ENCODE assay signal across 16 cellular contexts in the genomic region with DNA sequence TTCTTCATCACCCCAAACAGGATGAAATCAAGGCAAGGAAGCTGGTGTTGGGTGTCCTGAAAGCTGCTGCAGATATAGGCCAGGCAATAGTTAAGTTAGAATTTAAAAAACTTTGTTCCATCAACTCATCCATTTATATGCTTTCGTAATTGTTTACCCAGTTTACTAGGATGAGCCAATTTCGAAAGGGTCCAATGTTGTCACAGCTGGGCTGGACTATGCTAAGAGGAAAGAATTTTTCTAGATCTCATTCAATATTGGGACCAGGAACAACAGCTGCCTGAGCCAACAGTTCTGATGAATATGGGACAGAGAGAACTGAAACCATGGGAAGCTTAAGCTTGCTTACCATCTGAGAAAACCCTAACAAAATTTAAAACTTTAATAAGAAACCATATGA. TPM values are rescaled to one million over a fixed set of nuclear protein-coding genes. Genes with fewer than 3 reads are reported as not detected.
A peak's percentile ranks its signal among the peaks of the same experiment; 100 is the strongest.
DNase-seq lines count a peak whose midpoint lies in the region; ATAC-seq and TF ChIP-seq lines count a peak whose summit lies in the region.
"Had no signal": no experiment of that assay in that cellular context is flagged by ENCODE, and none has a peak within 500 bp of the region (broad histone marks: within the 10 kb centered on the region; RNA-seq: fewer than 3 reads in every experiment).

No MANE protein-coding gene starts in this region.

- H3K9me3 ChIP-seq in skeletal muscle tissue (ENCODE audit: control insufficient read depth in 3 of 3, low read length in 3 of 3) (no peaks in the 10 kb centered on the region), spleen (no peaks in the 10 kb centered on the region)

- no peak overlapping the region for H3K4me3 Mint-ChIP-seq in T-helper 2 cell treated with Interferon-gamma antibody and Interleukin-4, amounts not matched to agents 5 μg/mL and 100 μg/mL, for 36 hours
- H3K4me3 Mint-ChIP-seq: stimulated activated naive CD8-positive, alpha-beta T cell treated with anti-CD3 and anti-CD28 coated beads, Interleukin-15, Interleukin-2, amounts not matched to agents 100 ng/mL and 50 ng/mL, for 24 hours had no signal

- peak; percentile 51 for DNase-seq in CD1c-positive myeloid dendritic cell (ENCODE audit: extremely low spot score)
- peak; percentile 31 to 65 for DNase-seq in cardiac fibroblast (ENCODE audit: low read depth in 2 of 2)
- DNase-seq in left lobe of liver (ENCODE audit: low spot score): peak; percentile 80
- no peak for DNase-seq in spleen
- no peak for DNase-seq in T-helper 2 cell treated with Interferon-gamma antibody and Interleukin-4, amounts not matched to agents 5 μg/mL and 100 μg/mL, for 36 hours (ENCODE audit: low spot score)
- DNase-seq in NCI-H2227 treated with DMSO at 0.1 percent for 48 hours (lab: John Stamatoyannopoulos, UW): no peak
- DNase-seq: anterior cingulate cortex, foreskin melanocyte, NCI-H2029 treated with DMSO at 0.1 percent for 48 hours, NCI-H82, retina, SHP77 treated with DMSO at 0.1 percent for 48 hours had no signal

- H3K27ac ChIP-seq in skeletal muscle tissue (ENCODE audit: low read depth, low read length) (peak overlapping the region; percentile 28), spleen (peak overlapping the region in 4 of 8 donors; percentile 19 to 49 (median 44))
- H3K27ac ChIP-seq: KMS-11 had no signal

- H3K27me3 ChIP-seq in skeletal muscle tissue (ENCODE audit: control insufficient read depth in 3 of 3, insufficient read depth in 3 of 3, low read length in 3 of 3) (no peaks in the 10 kb centered on the region), spleen (replicated peaks in 1 of 7) (no peaks in the 10 kb centered on the region)

- H3K9me3 Mint-ChIP-seq in T-helper 2 cell treated with Interferon-gamma antibody and Interleukin-4, amounts not matched to agents 5 μg/mL and 100 μg/mL, for 36 hours: no peaks in the 10 kb centered on the region
- H3K9me3 Mint-ChIP-seq: stimulated activated naive CD8-positive, alpha-beta T cell treated with anti-CD3 and anti-CD28 coated beads, Interleukin-15, Interleukin-2, amounts not matched to agents 100 ng/mL and 50 ng/mL, for 24 hours had no signal

- no peak for TF ChIP-seq POLR2A in spleen (IDR thresholded peaks at IDR 0.05)

- whole genome bisulfite sequencing in spleen, 5 donors: 51 to 79% (median 73%) methylated on average over 2 of the region's 2 CpGs

- no peak overlapping the region for H3K4me3 ChIP-seq in cardiac fibroblast (replicated peaks in 1 of 2; ENCODE audit: low read depth in 2 of 2, low read length in 2 of 2)
- H3K4me3 ChIP-seq in skeletal muscle tissue (ENCODE audit: low read length in 3 of 3): no peak overlapping the region
- H3K4me3 ChIP-seq in spleen: no peak overlapping the region

- ATAC-seq in left lobe of liver (peak; percentile 71), HG03196 (IDR thresholded peaks at IDR 0.05; ENCODE audit: unreplicated experiment) (no peak)

- H3K27me3 Mint-ChIP-seq in T-helper 2 cell treated with Interferon-gamma antibody and Interleukin-4, amounts not matched to agents 5 μg/mL and 100 μg/mL, for 36 hours (ENCODE audit: low read depth): no peaks in the 10 kb centered on the region
- H3K27me3 Mint-ChIP-seq: stimulated activated naive CD8-positive, alpha-beta T cell treated with anti-CD3 and anti-CD28 coated beads, Interleukin-15, Interleukin-2, amounts not matched to agents 100 ng/mL and 50 ng/mL, for 24 hours had no signal

- peaks cover 8% of the 10 kb centered on the region for H3K4me1 Mint-ChIP-seq in T-helper 2 cell treated with Interferon-gamma antibody and Interleukin-4, amounts not matched to agents 5 μg/mL and 100 μg/mL, for 36 hours (ENCODE audit: low read depth)

- peaks cover 22 to 33% (median 30%) of the 10 kb centered on the region in 3 donors for H3K4me1 ChIP-seq in skeletal muscle tissue (ENCODE audit: control insufficient read depth in 3 of 3, insufficient read depth in 3 of 3, low read length in 3 of 3)
- peaks cover 0 to 35% (median 19%) of the 10 kb centered on the region in 6 donors for H3K4me1 ChIP-seq in spleen

- no peaks in the 10 kb centered on the region for H3K36me3 Mint-ChIP-seq in T-helper 2 cell treated with Interferon-gamma antibody and Interleukin-4, amounts not matched to agents 5 μg/mL and 100 μg/mL, for 36 hours (ENCODE audit: low read depth)

- H3K27ac Mint-ChIP-seq in T-helper 2 cell treated with Interferon-gamma antibody and Interleukin-4, amounts not matched to agents 5 μg/mL and 100 μg/mL, for 36 hours: no peak overlapping the region
- H3K27ac Mint-ChIP-seq: stimulated activated naive CD8-positive, alpha-beta T cell treated with anti-CD3 and anti-CD28 coated beads, Interleukin-15, Interleukin-2, amounts not matched to agents 100 ng/mL and 50 ng/mL, for 24 hours had no signal

- intact Hi-C loops in spleen (cut with DNase I; ENCODE audit: low total_unique reads): no loop called here

- H3K36me3 ChIP-seq in skeletal muscle tissue (ENCODE audit: control insufficient read depth in 3 of 3, insufficient read depth in 3 of 3, low read length in 3 of 3) (no peaks in the 10 kb centered on the region), spleen (no peaks in the 10 kb centered on the region)

- TF ChIP-seq CTCF in cardiac fibroblast (IDR thresholded peaks at IDR 0.05; ENCODE audit: low read depth, low read length) (no peak), spleen (IDR thresholded peaks at IDR 0.05 in 8 of 11, conservative IDR thresholded peaks at IDR 0.05 in 3 of 11) (no peak)

- no peak overlapping the region for H3K9ac ChIP-seq in skeletal muscle tissue (ENCODE audit: low read depth in 1 of 3, low read length in 3 of 3)
- H3K9ac ChIP-seq: KMS-11 had no signal

RNA-seq across cellular contexts. Expression of a gene that starts 21.6 kb away (rescaled TPM):
- total RNA-seq in left lobe of liver (31.7 TPM), skeletal muscle tissue (90.3 TPM), spleen (100 to 1,000 TPM in 4 of 7 donors, 10 to 100 TPM in 3; 97.9 to 140 (median 103) TPM)
- 10 to 100 TPM; 17.4 to 23.2 (median 22.8) TPM for polyA plus RNA-seq in spleen

Comparison
In these comparisons a context has a peak if more than half of its experiments do, and no peak if none do; other contexts are left out.
1. DNase-seq: peak in CD1c-positive myeloid dendritic cell (single experiment), cardiac fibroblast (2 of 2) and left lobe of liver (single experiment); none in spleen (single experiment), T-helper 2 cell treated with Interferon-gamma antibody and Interleukin-4, amounts not matched to agents 5 μg/mL and 100 μg/mL, for 36 hours (single experiment) and NCI-H2227 treated with DMSO at 0.1 percent for 48 hours (single experiment).